In genomic region chr7:108004220-108005142, GRCh38 we compare ENCODE assay signal across 1 cellular context.
TF ChIP-seq lines count a peak whose summit lies in the region.

No MANE protein-coding gene starts in this region.

TF ChIP-seq in HepG2, 621 proteins besides CTCF, POLR2A, EP300 and RAD21 (continued from another document and continues in another):
- TF ChIP-seq ARID5B (CRISPR knock-in tag; IDR thresholded peaks at IDR 0.05), result peak; percentile 54; the same call in 1 of the 2 replicates
- no peak for TF ChIP-seq MEIS2 (CRISPR knock-in tag; IDR thresholded peaks at IDR 0.05)
- no peak for TF ChIP-seq MLLT10 (CRISPR knock-in tag; IDR thresholded peaks at IDR 0.05)
- peak; percentile 43; the same call in 1 of the 2 replicates for TF ChIP-seq REPIN1 (CRISPR knock-in tag; IDR thresholded peaks at IDR 0.05; ENCODE audit: borderline replicate concordance, low read depth)
- TF ChIP-seq ZNF777 (CRISPR knock-in tag; IDR thresholded peaks at IDR 0.05), result no peak
- no peak for TF ChIP-seq ZXDC (CRISPR knock-in tag; IDR thresholded peaks at IDR 0.05)
- no peak for TF ChIP-seq ZNF710 (CRISPR knock-in tag; IDR thresholded peaks at IDR 0.05; ENCODE audit: borderline replicate concordance)
- no peak for TF ChIP-seq HHEX (CRISPR knock-in tag; IDR thresholded peaks at IDR 0.05)
- TF ChIP-seq KDM2A (CRISPR knock-in tag; IDR thresholded peaks at IDR 0.05; ENCODE audit: borderline replicate concordance, low read depth), result peak; percentile 50
- TF ChIP-seq ATF7 (IDR thresholded peaks at IDR 0.05), result no peak
- no peak for TF ChIP-seq ATF7 (CRISPR knock-in tag; IDR thresholded peaks at IDR 0.05)
- no peak for TF ChIP-seq SKIL (CRISPR knock-in tag; IDR thresholded peaks at IDR 0.05; ENCODE audit: borderline replicate concordance)
- no peak for TF ChIP-seq GABPA (IDR thresholded peaks at IDR 0.05; ENCODE audit: low read depth, low read length)
- peak; percentile 41; the same call in 1 of the 2 replicates for TF ChIP-seq GABPA (CRISPR knock-in tag; IDR thresholded peaks at IDR 0.05; ENCODE audit: low read depth)
- TF ChIP-seq NFKB2 (CRISPR knock-in tag; IDR thresholded peaks at IDR 0.05; ENCODE audit: borderline replicate concordance), result no peak
- no peak for TF ChIP-seq ZNF704 (CRISPR knock-in tag; IDR thresholded peaks at IDR 0.05; ENCODE audit: borderline replicate concordance)
- TF ChIP-seq ZNF10 (CRISPR knock-in tag; IDR thresholded peaks at IDR 0.05; ENCODE audit: borderline replicate concordance, low read depth), result no peak
- 0 out of 2 replicates have a peak, but pooled peaks have one; percentile 3 for TF ChIP-seq CEBPG (CRISPR knock-in tag; IDR thresholded peaks at IDR 0.05)
- peak; percentile 61; the same call in 1 of the 2 replicates for TF ChIP-seq TAF1 (CRISPR knock-in tag; IDR thresholded peaks at IDR 0.05)
- no peak for TF ChIP-seq ONECUT2 (CRISPR knock-in tag; IDR thresholded peaks at IDR 0.05)
- TF ChIP-seq CREBL2 (CRISPR knock-in tag; IDR thresholded peaks at IDR 0.05; ENCODE audit: borderline replicate concordance), result 0 out of 2 replicates have a peak, but pooled peaks have one; percentile 24
- no peak for TF ChIP-seq PRDM15 (CRISPR knock-in tag; IDR thresholded peaks at IDR 0.05)
- TF ChIP-seq ZNF564 (CRISPR knock-in tag; IDR thresholded peaks at IDR 0.05), result no peak
- TF ChIP-seq ZNF292 (CRISPR knock-in tag; IDR thresholded peaks at IDR 0.05; ENCODE audit: borderline replicate concordance, low read depth), result peak; percentile 65; the same call in 1 of the 2 replicates
- TF ChIP-seq ZMYM3 (CRISPR knock-in tag; IDR thresholded peaks at IDR 0.05), result no peak
- TF ChIP-seq ZNF337 (CRISPR knock-in tag; IDR thresholded peaks at IDR 0.05; ENCODE audit: borderline replicate concordance, low read depth), result no peak
- TF ChIP-seq UBTF (CRISPR knock-in tag; IDR thresholded peaks at IDR 0.05), result peak; percentile 52
- TF ChIP-seq DMAP1 (CRISPR knock-in tag; IDR thresholded peaks at IDR 0.05), result peak; percentile 0; the same call in 1 of the 2 replicates
- no peak for TF ChIP-seq CC2D1A (CRISPR knock-in tag; IDR thresholded peaks at IDR 0.05)
- 0 out of 2 replicates have a peak, but pooled peaks have one; percentile 20 for TF ChIP-seq ZNF441 (CRISPR knock-in tag; IDR thresholded peaks at IDR 0.05; ENCODE audit: borderline replicate concordance)
- 0 out of 2 replicates have a peak, but pooled peaks have one; percentile 45 for TF ChIP-seq PPARG (CRISPR knock-in tag; conservative IDR thresholded peaks at IDR 0.05)
